28 cellular contexts compared by ENCODE assay signal in genomic region chr15:66857694-66858093, GRCh38.
"Had no signal": no experiment of that assay in that cellular context is flagged by ENCODE, and none has a peak within 500 bp of the region (broad histone marks: within the 10 kb centered on the region; RNA-seq: fewer than 3 reads in every experiment).

No MANE protein-coding gene starts in this region.

- H3K36me3 ChIP-seq: stomach, suprapubic skin, thoracic aorta, thyroid gland, tibial artery, tibial nerve, transverse colon, upper lobe of left lung, upper lobe of right lung, uterus, vagina had no signal

- H3K4me3 Mint-ChIP-seq: stimulated activated effector memory CD8-positive, alpha-beta T cell treated with anti-CD3 and anti-CD28 coated beads, Interleukin-12 subunit alpha, Interleukin-12 subunit beta, amount 100 ng/mL, for 72 hours; stimulated activated memory B cell treated with anti-CD40 and anti-IgM and Interleukin-4, amounts not matched to agents 10 μg/mL and 1 μg/mL and 100 μg/mL, for 72 hours; stimulated activated naive B cell treated with anti-CD40 and anti-IgM and Interleukin-4, amounts not matched to agents 10 μg/mL and 1 μg/mL and 100 μg/mL, for 72 hours; stimulated activated naive CD8-positive, alpha-beta T cell treated with anti-CD3 and anti-CD28 coated beads, Interleukin-15, amount 100 ng/mL, for 72 hours; stimulated activated naive CD8-positive, alpha-beta T cell treated with anti-CD3 and anti-CD28 coated beads, Interleukin-15, Interleukin-2, amounts not matched to agents 100 ng/mL and 50 ng/mL, for 24 hours; type B pancreatic cell had no signal

- H3K27ac Mint-ChIP-seq: stimulated activated effector memory CD8-positive, alpha-beta T cell treated with anti-CD3 and anti-CD28 coated beads, Interleukin-12 subunit alpha, Interleukin-12 subunit beta, amount 100 ng/mL, for 72 hours; stimulated activated memory B cell treated with anti-CD40 and anti-IgM and Interleukin-4, amounts not matched to agents 10 μg/mL and 1 μg/mL and 100 μg/mL, for 72 hours; stimulated activated naive B cell treated with anti-CD40 and anti-IgM and Interleukin-4, amounts not matched to agents 10 μg/mL and 1 μg/mL and 100 μg/mL, for 72 hours; stimulated activated naive CD8-positive, alpha-beta T cell treated with anti-CD3 and anti-CD28 coated beads, Interleukin-15, amount 100 ng/mL, for 72 hours; stimulated activated naive CD8-positive, alpha-beta T cell treated with anti-CD3 and anti-CD28 coated beads, Interleukin-15, Interleukin-2, amounts not matched to agents 100 ng/mL and 50 ng/mL, for 24 hours; type B pancreatic cell had no signal

- ATAC-seq: stimulated activated effector memory CD8-positive, alpha-beta T cell treated with anti-CD3 and anti-CD28 coated beads, Interleukin-12 subunit alpha, Interleukin-12 subunit beta, amount 100 ng/mL, for 72 hours; stimulated activated memory B cell treated with anti-CD40 and anti-IgM and Interleukin-4, amounts not matched to agents 10 μg/mL and 1 μg/mL and 100 μg/mL, for 72 hours; stimulated activated naive B cell treated with anti-CD40 and anti-IgM and Interleukin-4, amounts not matched to agents 10 μg/mL and 1 μg/mL and 100 μg/mL, for 72 hours; stimulated activated naive CD8-positive, alpha-beta T cell treated with anti-CD3 and anti-CD28 coated beads, Interleukin-15, amount 100 ng/mL, for 72 hours; stimulated activated naive CD8-positive, alpha-beta T cell treated with anti-CD3 and anti-CD28 coated beads, Interleukin-15, Interleukin-2, amounts not matched to agents 100 U/mL and 50 U/mL, for 24 hours; upper lobe of right lung had no signal

- H3K9me3 Mint-ChIP-seq: stimulated activated effector memory CD8-positive, alpha-beta T cell treated with anti-CD3 and anti-CD28 coated beads, Interleukin-12 subunit alpha, Interleukin-12 subunit beta, amount 100 ng/mL, for 72 hours; stimulated activated memory B cell treated with anti-CD40 and anti-IgM and Interleukin-4, amounts not matched to agents 10 μg/mL and 1 μg/mL and 100 μg/mL, for 72 hours; stimulated activated naive B cell treated with anti-CD40 and anti-IgM and Interleukin-4, amounts not matched to agents 10 μg/mL and 1 μg/mL and 100 μg/mL, for 72 hours; stimulated activated naive CD8-positive, alpha-beta T cell treated with anti-CD3 and anti-CD28 coated beads, Interleukin-15, amount 100 ng/mL, for 72 hours; stimulated activated naive CD8-positive, alpha-beta T cell treated with anti-CD3 and anti-CD28 coated beads, Interleukin-15, Interleukin-2, amounts not matched to agents 100 ng/mL and 50 ng/mL, for 24 hours; type B pancreatic cell had no signal

- H3K27ac ChIP-seq: stomach, suprapubic skin, testis, thoracic aorta, thyroid gland, tibial artery, tibial nerve, transverse colon, upper lobe of left lung, upper lobe of right lung, uterus, vagina had no signal

- H3K36me3 Mint-ChIP-seq: stimulated activated effector memory CD8-positive, alpha-beta T cell treated with anti-CD3 and anti-CD28 coated beads, Interleukin-12 subunit alpha, Interleukin-12 subunit beta, amount 100 ng/mL, for 72 hours; stimulated activated memory B cell treated with anti-CD40 and anti-IgM and Interleukin-4, amounts not matched to agents 10 μg/mL and 1 μg/mL and 100 μg/mL, for 72 hours; type B pancreatic cell had no signal

- H3K4me1 ChIP-seq: upper lobe of right lung, uterus had no signal

- H3K9me3 ChIP-seq: stomach, suprapubic skin, testis, thoracic aorta, thyroid gland, tibial artery, tibial nerve, transverse colon, upper lobe of left lung, upper lobe of right lung, uterus, vagina had no signal

- H3K4me3 ChIP-seq: stomach, suprapubic skin, testis, thoracic aorta, thyroid gland, tibial artery, tibial nerve, transverse colon, upper lobe of left lung, upper lobe of right lung, uterus, vagina had no signal

- DNase-seq: stimulated activated CD4-positive, alpha-beta T cell treated with anti-CD3 and anti-CD28 coated beads, Interleukin-2, amount 100 ng/mL, for 48 hours; stimulated activated CD4-positive, alpha-beta T cell treated with anti-CD3 and anti-CD28 coated beads, Interleukin-4, amount 100 ng/mL, for 1 hour; stimulated activated CD4-positive, alpha-beta T cell treated with anti-CD3 and anti-CD28 coated beads, Interleukin-4, amount 100 ng/mL, for 24 hours; stimulated activated CD4-positive, alpha-beta T cell treated with anti-CD3 and anti-CD28 coated beads, Interleukin-4, amount 100 ng/mL, for 4 hours; stimulated activated CD8-positive, alpha-beta memory T cell treated with anti-CD3 and anti-CD28 coated beads, Interleukin-4, amount 100 ng/mL, for 48 hours; stimulated activated naive B cell treated with anti-CD40 and anti-IgM and Interleukin-4, amounts not matched to agents 10 μg/mL and 1 μg/mL and 100 μg/mL, for 72 hours; stimulated activated naive CD4-positive, alpha-beta T cell; stimulated activated naive CD4-positive, alpha-beta T cell treated with Interleukin-2 at 50 U/mL for 16 hours; stimulated activated naive CD8-positive, alpha-beta T cell treated with anti-CD3 and anti-CD28 coated beads, Interleukin-15, amount 100 ng/mL, for 72 hours; stimulated activated naive CD8-positive, alpha-beta T cell treated with anti-CD3 and anti-CD28 coated beads, Interleukin-15, Interleukin-2, amounts not matched to agents 100 U/mL and 50 U/mL, for 24 hours; stomach; substantia nigra; testis; thyroid gland; tibial artery; transverse colon; trophoblast cell; upper lobe of left lung; upper lobe of right lung; uterus had no signal

- H3K27me3 ChIP-seq: stomach, testis, thyroid gland, tibial artery, tibial nerve, transverse colon, upper lobe of left lung, upper lobe of right lung, uterus, vagina had no signal
